Comparison of ENCODE assay signal across 1 cellular context in the genomic region with DNA sequence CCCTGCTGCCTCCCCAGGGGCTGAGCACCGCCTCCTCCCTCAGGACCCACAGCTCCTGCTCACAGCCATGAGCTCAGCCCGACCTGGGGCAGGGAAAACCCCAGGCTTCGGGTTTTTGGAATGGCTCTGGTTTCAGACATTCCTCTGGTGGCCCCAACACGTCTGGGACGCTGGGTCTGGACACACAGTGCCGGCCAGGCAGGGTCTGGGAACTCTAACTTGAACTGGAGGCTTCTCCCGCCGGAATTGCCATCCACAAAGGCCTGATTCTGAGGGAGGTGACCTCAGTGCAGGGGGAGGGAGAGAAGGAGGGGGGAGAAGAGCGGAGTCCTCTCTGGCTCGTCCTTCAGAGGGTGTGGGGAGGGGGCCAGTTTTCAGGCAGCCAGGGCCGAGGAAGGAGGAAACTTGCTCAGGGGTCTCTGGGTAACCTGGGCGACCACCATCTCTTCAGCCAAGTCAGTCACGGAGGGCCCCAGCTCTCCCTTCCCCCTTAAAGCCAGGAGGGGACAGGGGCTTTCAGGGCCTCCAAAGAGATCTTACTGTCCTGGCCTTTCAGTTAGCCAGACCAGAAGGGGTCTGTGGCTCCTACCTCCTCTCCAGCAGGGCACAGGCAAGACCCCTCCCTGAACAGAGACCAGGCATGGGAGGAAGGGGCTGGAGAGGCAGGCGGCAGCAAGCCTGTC.
TF ChIP-seq lines count a peak whose summit lies in the region.

No MANE protein-coding gene starts in this region.

TF ChIP-seq in SK-N-SH, 30 proteins besides CTCF, POLR2A, EP300 and RAD21:
- TF ChIP-seq, protein P1, sequence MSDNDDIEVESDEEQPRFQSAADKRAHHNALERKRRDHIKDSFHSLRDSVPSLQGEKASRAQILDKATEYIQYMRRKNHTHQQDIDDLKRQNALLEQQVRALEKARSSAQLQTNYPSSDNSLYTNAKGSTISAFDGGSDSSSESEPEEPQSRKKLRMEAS (IDR thresholded peaks at IDR 0.05; ENCODE audit: low read depth): no peak
- TF ChIP-seq TAF1 (IDR thresholded peaks at IDR 0.05; ENCODE audit: borderline replicate concordance, low read depth, low read length) (no peak), TEAD4 (IDR thresholded peaks at IDR 0.05; ENCODE audit: borderline replicate concordance, insufficient read depth) (no peak), USF1 (IDR thresholded peaks at IDR 0.05; ENCODE audit: borderline replicate concordance, low read depth) (no peak), MXI1 (IDR thresholded peaks at IDR 0.05; ENCODE audit: low read depth, low read length) (no peak), NFIC (IDR thresholded peaks at IDR 0.05; ENCODE audit: borderline replicate concordance) (no peak), RXRA (IDR thresholded peaks at IDR 0.05; ENCODE audit: borderline replicate concordance, low read depth) (no peak), GATA2 (CRISPR knock-in tag; IDR thresholded peaks at IDR 0.05) (no peak), POLR2AphosphoS5 (IDR thresholded peaks at IDR 0.05; ENCODE audit: low read depth, low read length) (no peak), FOSL2 (IDR thresholded peaks at IDR 0.05; ENCODE audit: borderline replicate concordance, low read depth) (no peak), FOXJ3 (CRISPR knock-in tag; IDR thresholded peaks at IDR 0.05) (no peak), RFX5 (IDR thresholded peaks at IDR 0.05; ENCODE audit: low read length) (no peak), YY1 (IDR thresholded peaks at IDR 0.05; ENCODE audit: low read depth) (no peak), JUND (IDR thresholded peaks at IDR 0.05) (no peak), SIN3A (IDR thresholded peaks at IDR 0.05; ENCODE audit: borderline replicate concordance, low read depth, low read length) (no peak), ELF1 (IDR thresholded peaks at IDR 0.05) (no peak)
- TF ChIP-seq, protein P2, sequence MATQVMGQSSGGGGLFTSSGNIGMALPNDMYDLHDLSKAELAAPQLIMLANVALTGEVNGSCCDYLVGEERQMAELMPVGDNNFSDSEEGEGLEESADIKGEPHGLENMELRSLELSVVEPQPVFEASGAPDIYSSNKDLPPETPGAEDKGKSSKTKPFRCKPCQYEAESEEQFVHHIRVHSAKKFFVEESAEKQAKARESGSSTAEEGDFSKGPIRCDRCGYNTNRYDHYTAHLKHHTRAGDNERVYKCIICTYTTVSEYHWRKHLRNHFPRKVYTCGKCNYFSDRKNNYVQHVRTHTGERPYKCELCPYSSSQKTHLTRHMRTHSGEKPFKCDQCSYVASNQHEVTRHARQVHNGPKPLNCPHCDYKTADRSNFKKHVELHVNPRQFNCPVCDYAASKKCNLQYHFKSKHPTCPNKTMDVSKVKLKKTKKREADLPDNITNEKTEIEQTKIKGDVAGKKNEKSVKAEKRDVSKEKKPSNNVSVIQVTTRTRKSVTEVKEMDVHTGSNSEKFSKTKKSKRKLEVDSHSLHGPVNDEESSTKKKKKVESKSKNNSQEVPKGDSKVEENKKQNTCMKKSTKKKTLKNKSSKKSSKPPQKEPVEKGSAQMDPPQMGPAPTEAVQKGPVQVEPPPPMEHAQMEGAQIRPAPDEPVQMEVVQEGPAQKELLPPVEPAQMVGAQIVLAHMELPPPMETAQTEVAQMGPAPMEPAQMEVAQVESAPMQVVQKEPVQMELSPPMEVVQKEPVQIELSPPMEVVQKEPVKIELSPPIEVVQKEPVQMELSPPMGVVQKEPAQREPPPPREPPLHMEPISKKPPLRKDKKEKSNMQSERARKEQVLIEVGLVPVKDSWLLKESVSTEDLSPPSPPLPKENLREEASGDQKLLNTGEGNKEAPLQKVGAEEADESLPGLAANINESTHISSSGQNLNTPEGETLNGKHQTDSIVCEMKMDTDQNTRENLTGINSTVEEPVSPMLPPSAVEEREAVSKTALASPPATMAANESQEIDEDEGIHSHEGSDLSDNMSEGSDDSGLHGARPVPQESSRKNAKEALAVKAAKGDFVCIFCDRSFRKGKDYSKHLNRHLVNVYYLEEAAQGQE (IDR thresholded peaks at IDR 0.05; ENCODE audit: low read depth, low read length): no peak
- TF ChIP-seq, protein P3, sequence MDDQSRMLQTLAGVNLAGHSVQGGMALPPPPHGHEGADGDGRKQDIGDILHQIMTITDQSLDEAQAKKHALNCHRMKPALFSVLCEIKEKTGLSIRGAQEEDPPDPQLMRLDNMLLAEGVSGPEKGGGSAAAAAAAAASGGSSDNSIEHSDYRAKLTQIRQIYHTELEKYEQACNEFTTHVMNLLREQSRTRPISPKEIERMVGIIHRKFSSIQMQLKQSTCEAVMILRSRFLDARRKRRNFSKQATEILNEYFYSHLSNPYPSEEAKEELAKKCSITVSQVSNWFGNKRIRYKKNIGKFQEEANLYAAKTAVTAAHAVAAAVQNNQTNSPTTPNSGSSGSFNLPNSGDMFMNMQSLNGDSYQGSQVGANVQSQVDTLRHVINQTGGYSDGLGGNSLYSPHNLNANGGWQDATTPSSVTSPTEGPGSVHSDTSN (IDR thresholded peaks at IDR 0.05): no peak
- TF ChIP-seq, protein P4, sequence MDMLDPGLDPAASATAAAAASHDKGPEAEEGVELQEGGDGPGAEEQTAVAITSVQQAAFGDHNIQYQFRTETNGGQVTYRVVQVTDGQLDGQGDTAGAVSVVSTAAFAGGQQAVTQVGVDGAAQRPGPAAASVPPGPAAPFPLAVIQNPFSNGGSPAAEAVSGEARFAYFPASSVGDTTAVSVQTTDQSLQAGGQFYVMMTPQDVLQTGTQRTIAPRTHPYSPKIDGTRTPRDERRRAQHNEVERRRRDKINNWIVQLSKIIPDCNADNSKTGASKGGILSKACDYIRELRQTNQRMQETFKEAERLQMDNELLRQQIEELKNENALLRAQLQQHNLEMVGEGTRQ (IDR thresholded peaks at IDR 0.05; ENCODE audit: borderline replicate concordance, low read depth, low read length): no peak
TF ChIP-seq in SK-N-SH: peak in this region for 0.
